8 cellular contexts compared by ENCODE assay signal in the genomic region with DNA sequence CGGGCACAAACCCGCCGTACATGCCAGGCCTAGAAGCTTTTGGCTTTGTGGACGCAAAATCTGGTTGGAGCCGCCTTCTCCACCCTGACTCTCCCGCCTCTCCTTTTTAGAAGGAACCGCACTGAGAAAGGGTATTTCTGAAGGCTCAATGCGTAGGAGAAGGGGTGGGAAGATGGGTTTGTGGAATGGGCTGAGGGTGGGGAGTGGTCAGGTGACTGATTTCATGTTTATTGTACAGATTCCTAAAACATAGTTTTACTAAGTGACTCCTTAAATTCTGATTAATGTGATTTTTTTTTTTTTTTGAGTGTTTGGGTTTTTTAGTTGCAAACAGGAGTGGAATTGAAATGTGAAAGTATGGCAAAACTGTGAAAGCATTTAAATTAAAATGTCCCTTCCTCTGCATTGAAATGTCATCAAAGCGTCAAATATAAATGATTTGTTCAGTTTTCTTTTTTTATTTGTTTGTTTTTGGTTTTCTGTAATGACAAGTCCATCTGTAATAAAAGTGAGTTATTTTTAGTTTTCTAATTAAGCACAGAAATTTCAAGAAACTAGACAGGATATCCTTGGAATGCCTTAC. TPM values are rescaled to one million over a fixed set of nuclear protein-coding genes. Genes with fewer than 3 reads are reported as not detected.
A peak's percentile ranks its signal among the peaks of the same experiment; 100 is the strongest.
DNase-seq lines count a peak whose midpoint lies in the region; ATAC-seq, FAIRE-seq and TF ChIP-seq lines count a peak whose summit lies in the region.

No MANE protein-coding gene starts in this region.

- in situ Hi-C loops in mammary epithelial cell (cut with MboI; ENCODE audit: low sequenced_read_pairs in 2 of 2) = no loop called here

- intact Hi-C loops in mammary epithelial cell (cut with micrococcal nuclease) (loop anchor here (1.0 to 2.0 kb wide), 4 partner anchors 15 to 65 kb away; no protein-coding TSS in a partner anchor), mucosa of descending colon (cut with DNase I, micrococcal nuclease) (loop anchor here (5.0 to 10.0 kb wide), 2 partner anchors 47 to 79 kb away; no protein-coding TSS in a partner anchor)

- peak overlapping the region; percentile 50 for H2AFZ ChIP-seq in mammary epithelial cell (ENCODE audit: low read depth, low read length)

- peak; percentile 25 for FAIRE-seq in A204.1 (lab: Jason Lieb, UNC)

- CTCF ChIA-PET in mammary epithelial cell (lab: Charles Lee; ENCODE audit: low non-redundant PET) = interaction anchor here (0.7 kb wide), 1 partner anchor 136 kb away, joined by 5 read pairs; no protein-coding TSS in a partner anchor

- H4K20me1 ChIP-seq in mammary epithelial cell (ENCODE audit: insufficient read depth, low read length) = peaks cover 5% of the 10 kb centered on the region

- H3K4me1 ChIP-seq in mammary epithelial cell (ENCODE audit: insufficient read depth, low read length) = peaks cover 16% of the 10 kb centered on the region
- peaks cover 17% of the 10 kb centered on the region for H3K4me1 ChIP-seq in mucosa of descending colon (ENCODE audit: low read depth)

- H3K79me2 ChIP-seq in mammary epithelial cell (ENCODE audit: insufficient read depth, low read length) = peaks cover 37% of the 10 kb centered on the region

- peak overlapping the region; percentile 84 for H3K4me2 ChIP-seq in mammary epithelial cell (ENCODE audit: insufficient read depth, low read depth, low read length)

- no peak for TF ChIP-seq CTCF in mammary epithelial cell (conservative IDR thresholded peaks at IDR 0.05 in 1 of 2, IDR thresholded peaks at IDR 0.05 in 1 of 2; ENCODE audit: extremely low read depth in 1 of 2, insufficient read depth in 1 of 2, low read depth in 1 of 2, low read length in 2 of 2)
- TF ChIP-seq CTCF in mucosa of descending colon (IDR thresholded peaks at IDR 0.05) = no peak

- dilution Hi-C loops in mammary epithelial cell (cut with HindIII; ENCODE audit: low sequenced_read_pairs) = loop anchor here (5.0 kb wide), 1 partner anchor 34 kb away; no protein-coding TSS in a partner anchor

- DNase-seq in HT-29 (ENCODE audit: low spot score) (peak; percentile 49), mammary epithelial cell (no peak), mucosa of descending colon (no peak), Ammon's horn (ENCODE audit: low spot score) (no peak), DMS79 (lab: John Stamatoyannopoulos, UW) (no peak)
- no peak for DNase-seq in activated CD4-positive, alpha-beta T cell treated with anti-CD3 and anti-CD28 coated beads, Interleukin-2, amount 50 U/mL, for 4 hours

- H3K27ac ChIP-seq in mammary epithelial cell (ENCODE audit: insufficient read depth, low read depth, low read length) = peak overlapping the region; percentile 97

- H3K27me3 ChIP-seq in mammary epithelial cell (ENCODE audit: insufficient read depth, low read length) = no peaks in the 10 kb centered on the region

- H3K4me3 ChIP-seq in mammary epithelial cell (replicated peaks in 1 of 3; ENCODE audit: insufficient read depth in 1 of 3, low read depth in 2 of 3, low read length in 3 of 3) (peak overlapping the region; percentile 58 to 72 (median 69)), mucosa of descending colon (peak overlapping the region; percentile 95)

- H3K9me3 ChIP-seq in mammary epithelial cell (replicated peaks; ENCODE audit: insufficient read depth, low read length) (no peaks in the 10 kb centered on the region), mucosa of descending colon (no peaks in the 10 kb centered on the region)

- TSS peak; percentile 77 for BruUV-seq in mammary epithelial cell (replicated peaks; lab: Mats Ljungman, UMichigan)

- peaks cover 3% of the 10 kb centered on the region for H3K36me3 ChIP-seq in mammary epithelial cell (ENCODE audit: insufficient read depth, low read length)
- no peaks in the 10 kb centered on the region for H3K36me3 ChIP-seq in mucosa of descending colon (ENCODE audit: low read depth)

- under 1% methylated on average over 9 of the region's 9 CpGs for WGBS in mammary epithelial cell (ENCODE audit: low coverage, missing lambda C conversion rate)

- peak overlapping the region; percentile 91 for H3K9ac ChIP-seq in mammary epithelial cell (ENCODE audit: insufficient read depth, low read length)

- ATAC-seq in mucosa of descending colon (no peak), GM21381 (IDR thresholded peaks at IDR 0.05; ENCODE audit: unreplicated experiment) (no peak)

RNA-seq across cellular contexts. Expression of a gene that starts 1.8 kb away (rescaled TPM):
- total RNA-seq in HT-29 (2014; rRNA removed; shearing (Covaris generic)) = 33.8 and 43.0 TPM in 2 replicates
- total RNA-seq in mammary epithelial cell = 100 to 1,000 TPM in 1 of 2 donors, 10 to 100 TPM in 1; 51.2 to 149 TPM
- 89.6 TPM for polyA plus RNA-seq in mammary epithelial cell
- 94.4 TPM for polyA minus RNA-seq in mammary epithelial cell
- total RNA-seq in mucosa of descending colon = 100 to 1,000 TPM; 120 to 156 (median 128) TPM

RNA-seq across cellular contexts. Expression of a gene that starts 32.6 kb away (rescaled TPM):
- 0.05 TPM in 1 of 2 replicates, not detected in the other for total RNA-seq in HT-29 (2014; rRNA removed; shearing (Covaris generic))
- total RNA-seq in mammary epithelial cell (not detected), mucosa of descending colon (under 1 TPM; 0.07 to 0.76 (median 0.17) TPM)
- not detected for polyA plus RNA-seq in mammary epithelial cell
- not detected for polyA minus RNA-seq in mammary epithelial cell
